Comparison of ENCODE assay signal across 14 cellular contexts in the genomic region with DNA sequence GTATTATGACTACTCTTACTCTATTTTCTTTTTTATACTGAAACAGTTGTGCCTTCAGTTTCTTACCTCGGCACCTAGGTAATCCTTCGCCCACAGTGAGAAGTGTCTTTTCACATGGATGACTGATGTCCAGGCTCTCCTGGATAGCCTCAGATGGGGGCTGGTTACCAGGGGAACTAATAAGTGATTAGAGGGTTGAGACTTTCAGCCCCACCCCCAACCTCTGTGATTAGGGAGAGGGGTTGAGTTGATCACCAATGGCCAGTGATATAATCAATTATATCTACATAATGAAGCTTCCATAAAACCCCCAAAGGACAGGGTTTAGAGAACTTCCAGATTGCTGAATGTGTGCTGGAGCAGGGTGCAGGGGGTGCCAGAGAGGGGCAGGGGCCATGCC. TPM values are rescaled to one million over a fixed set of nuclear protein-coding genes. Genes with fewer than 3 reads are reported as not detected.
"Had no signal": no experiment of that assay in that cellular context is flagged by ENCODE, and none has a peak within 500 bp of the region (broad histone marks: within the 10 kb centered on the region; RNA-seq: fewer than 3 reads in every experiment).

No MANE protein-coding gene starts in this region.

- H3K27ac ChIP-seq: brain microvascular endothelial cell, epithelial cell of prostate, gastrocnemius medialis, heart right ventricle, thoracic aorta, upper lobe of right lung had no signal

- H3K9me3 ChIP-seq: gastrocnemius medialis, heart right ventricle, thoracic aorta, upper lobe of right lung had no signal

- H3K27me3 ChIP-seq: brain microvascular endothelial cell, gastrocnemius medialis, heart right ventricle, upper lobe of right lung had no signal

- H3K36me3 ChIP-seq: brain microvascular endothelial cell, gastrocnemius medialis had no signal

- H3K4me3 Mint-ChIP-seq: mesothelial cell of epicardium had no signal

- H3K4me3 ChIP-seq: gastrocnemius medialis, heart right ventricle, thoracic aorta, upper lobe of right lung had no signal

- ATAC-seq: activated CD4-positive, CD25-positive, alpha-beta regulatory T cell treated with anti-CD3 and anti-CD28 coated beads, Interleukin-2, amount 50 U/mL, for 24 hours; activated naive CD4-positive, alpha-beta T cell treated with anti-CD3 and anti-CD28 coated beads, Interleukin-2, amount 50 U/mL, for 72 hours; gastrocnemius medialis; heart right ventricle; upper lobe of right lung had no signal

- H3K9me3 Mint-ChIP-seq: activated naive CD4-positive, alpha-beta T cell treated with anti-CD3 and anti-CD28 coated beads, Interleukin-2, amount 50 U/mL, for 72 hours; activated T-helper 2 cell treated with anti-CD3 and anti-CD28 coated beads, Interferon-gamma antibody, Interleukin-2, Interleukin-4, amounts not matched to agents 10 μg/mL and 5 μg/mL and 100 μg/mL, durations not matched to agents 14 hours and 24 hours and 36 hours; mesothelial cell of epicardium had no signal

- DNase-seq: activated CD4-positive, alpha-beta T cell treated with anti-CD3 and anti-CD28 coated beads, Interleukin-2, amount 50 U/mL, for 4 hours; brain microvascular endothelial cell; cortex of kidney; gastrocnemius medialis; heart right ventricle; stimulated activated CD4-positive, alpha-beta T cell treated with anti-CD3 and anti-CD28 coated beads, Interleukin-1b, Interleukin-23, amount 100 ng/mL, for 48 hours; upper lobe of right lung had no signal

- H3K27ac Mint-ChIP-seq: mesothelial cell of epicardium had no signal

RNA-seq across cellular contexts. Expression of gene GPR183, which starts 43.0 kb away (rescaled TPM):
- total RNA-seq: renal cortical epithelial cell had no signal
